In the genomic region with DNA sequence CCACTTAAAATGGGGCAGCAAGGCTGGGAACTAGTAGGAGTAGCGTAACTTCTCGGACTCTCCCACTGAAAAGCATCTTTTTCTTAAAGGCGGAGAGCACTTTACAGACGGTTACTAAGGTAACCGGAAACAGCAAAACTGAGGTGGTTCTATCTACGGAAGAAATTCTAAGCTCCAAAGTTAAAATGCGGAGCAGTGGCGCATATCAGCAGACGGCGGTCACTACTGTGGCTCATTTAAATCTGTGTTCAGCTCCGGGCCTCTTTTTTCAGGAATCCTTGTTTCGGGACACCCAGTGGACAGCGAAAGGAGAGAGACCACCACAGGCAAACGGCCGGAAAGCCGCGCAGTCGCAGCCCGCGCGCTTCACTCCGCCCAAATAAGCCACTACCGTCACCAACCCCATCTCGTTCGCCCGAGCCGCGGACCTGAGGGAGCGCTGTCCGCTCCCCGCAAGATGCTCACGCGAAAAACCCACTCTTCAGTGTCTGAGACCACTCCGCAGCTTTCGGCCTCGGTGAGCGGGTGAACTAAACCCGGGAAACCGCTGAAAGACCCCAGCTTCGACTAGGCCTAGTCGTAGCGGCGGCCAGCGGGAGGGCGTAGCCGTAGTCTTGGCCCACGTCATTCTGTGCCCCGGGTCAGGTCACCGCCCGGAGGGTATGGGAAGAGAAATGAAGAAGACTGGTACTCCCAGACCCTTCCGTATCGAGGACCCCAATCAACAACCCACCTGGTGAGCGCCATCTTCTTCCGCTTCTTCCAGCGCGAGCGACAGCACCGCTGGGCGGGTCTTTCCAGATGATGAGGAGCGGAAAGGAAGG, we compare ENCODE assay signal across 1 cellular context.
TF ChIP-seq lines count a peak whose summit lies in the region.

Gene SNW1 (minus strand): TSS at position 776 of the 824 bp plus-strand sequence. CDS start 29 bp downstream, at position 747.

TF ChIP-seq in HepG2, 621 proteins besides CTCF, POLR2A, EP300 and RAD21 (continued from another document and continues in another):
- TF ChIP-seq KIAA2018 (CRISPR knock-in tag; IDR thresholded peaks at IDR 0.05; ENCODE audit: borderline replicate concordance), result no peak
- TF ChIP-seq HES4 (CRISPR knock-in tag; IDR thresholded peaks at IDR 0.05; ENCODE audit: borderline replicate concordance), result no peak; the same call in 1 of the 2 replicates
- TF ChIP-seq ZNF329 (CRISPR knock-in tag; IDR thresholded peaks at IDR 0.05; ENCODE audit: low read depth), result no peak
- no peak for TF ChIP-seq ZNF790 (CRISPR knock-in tag; IDR thresholded peaks at IDR 0.05; ENCODE audit: borderline replicate concordance)
- no peak; the same call in 1 of the 2 replicates for TF ChIP-seq ZBTB26 (CRISPR knock-in tag; IDR thresholded peaks at IDR 0.05; ENCODE audit: borderline replicate concordance)
- no peak for TF ChIP-seq ZNF781 (CRISPR knock-in tag; IDR thresholded peaks at IDR 0.05; ENCODE audit: borderline replicate concordance, not compliant biosample characterization)
- TF ChIP-seq AGO2 (optimal IDR thresholded peaks at IDR 0.05; ENCODE audit: low read depth, low read length), result peak; percentile 70
- no peak for TF ChIP-seq HHEX (CRISPR knock-in tag; IDR thresholded peaks at IDR 0.05)
- TF ChIP-seq PHF5A (CRISPR knock-in tag; IDR thresholded peaks at IDR 0.05; ENCODE audit: low read depth, unreplicated experiment), result no peak
- no peak for TF ChIP-seq RBM22 (optimal IDR thresholded peaks at IDR 0.05; ENCODE audit: low read length)
- TF ChIP-seq TFDP1 (CRISPR knock-in tag; IDR thresholded peaks at IDR 0.05; ENCODE audit: borderline replicate concordance), result peak; percentile 29; the same call in 1 of the 2 replicates
- TF ChIP-seq, protein P1, sequence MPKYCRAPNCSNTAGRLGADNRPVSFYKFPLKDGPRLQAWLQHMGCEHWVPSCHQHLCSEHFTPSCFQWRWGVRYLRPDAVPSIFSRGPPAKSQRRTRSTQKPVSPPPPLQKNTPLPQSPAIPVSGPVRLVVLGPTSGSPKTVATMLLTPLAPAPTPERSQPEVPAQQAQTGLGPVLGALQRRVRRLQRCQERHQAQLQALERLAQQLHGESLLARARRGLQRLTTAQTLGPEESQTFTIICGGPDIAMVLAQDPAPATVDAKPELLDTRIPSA (CRISPR knock-in tag; IDR thresholded peaks at IDR 0.05; ENCODE audit: borderline replicate concordance), result no peak
- no peak for TF ChIP-seq ZNF549 (CRISPR knock-in tag; IDR thresholded peaks at IDR 0.05)
- TF ChIP-seq KLF15 (CRISPR knock-in tag; IDR thresholded peaks at IDR 0.05; ENCODE audit: borderline replicate concordance), result no peak; the same call in 1 of the 2 replicates
- no peak for TF ChIP-seq ATF7 (IDR thresholded peaks at IDR 0.05)
- no peak for TF ChIP-seq ATF7 (CRISPR knock-in tag; IDR thresholded peaks at IDR 0.05)
- no peak for TF ChIP-seq ZNF383 (CRISPR knock-in tag; IDR thresholded peaks at IDR 0.05; ENCODE audit: borderline replicate concordance)
- TF ChIP-seq RARA (CRISPR knock-in tag; IDR thresholded peaks at IDR 0.05), result no peak
- no peak for TF ChIP-seq RBAK (CRISPR knock-in tag; IDR thresholded peaks at IDR 0.05)
- TF ChIP-seq PRPF4 (IDR thresholded peaks at IDR 0.05; ENCODE audit: low read depth, low read length, poor library complexity, severe bottlenecking), result no peak
- TF ChIP-seq DNMT3B (CRISPR knock-in tag; conservative IDR thresholded peaks at IDR 0.05), result no peak
- TF ChIP-seq ZFP62 (CRISPR knock-in tag; IDR thresholded peaks at IDR 0.05), result no peak
- TF ChIP-seq, protein P2, sequence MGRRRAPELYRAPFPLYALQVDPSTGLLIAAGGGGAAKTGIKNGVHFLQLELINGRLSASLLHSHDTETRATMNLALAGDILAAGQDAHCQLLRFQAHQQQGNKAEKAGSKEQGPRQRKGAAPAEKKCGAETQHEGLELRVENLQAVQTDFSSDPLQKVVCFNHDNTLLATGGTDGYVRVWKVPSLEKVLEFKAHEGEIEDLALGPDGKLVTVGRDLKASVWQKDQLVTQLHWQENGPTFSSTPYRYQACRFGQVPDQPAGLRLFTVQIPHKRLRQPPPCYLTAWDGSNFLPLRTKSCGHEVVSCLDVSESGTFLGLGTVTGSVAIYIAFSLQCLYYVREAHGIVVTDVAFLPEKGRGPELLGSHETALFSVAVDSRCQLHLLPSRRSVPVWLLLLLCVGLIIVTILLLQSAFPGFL (CRISPR knock-in tag; IDR thresholded peaks at IDR 0.05), result no peak
- no peak for TF ChIP-seq ZFAT (CRISPR knock-in tag; conservative IDR thresholded peaks at IDR 0.05)
- peak; percentile 30; the same call in 1 of the 2 replicates for TF ChIP-seq PITX1 (CRISPR knock-in tag; IDR thresholded peaks at IDR 0.05)
- no peak for TF ChIP-seq ZNF567 (CRISPR knock-in tag; IDR thresholded peaks at IDR 0.05; ENCODE audit: borderline replicate concordance)
- peak; percentile 45; the same call in 1 of the 2 replicates for TF ChIP-seq ZNF83 (CRISPR knock-in tag; IDR thresholded peaks at IDR 0.05; ENCODE audit: borderline replicate concordance)
- no peak for TF ChIP-seq NFE2L2 (IDR thresholded peaks at IDR 0.05; ENCODE audit: low read length)
- TF ChIP-seq TAF1 (CRISPR knock-in tag; IDR thresholded peaks at IDR 0.05), result peak; percentile 87
- TF ChIP-seq, protein P3, sequence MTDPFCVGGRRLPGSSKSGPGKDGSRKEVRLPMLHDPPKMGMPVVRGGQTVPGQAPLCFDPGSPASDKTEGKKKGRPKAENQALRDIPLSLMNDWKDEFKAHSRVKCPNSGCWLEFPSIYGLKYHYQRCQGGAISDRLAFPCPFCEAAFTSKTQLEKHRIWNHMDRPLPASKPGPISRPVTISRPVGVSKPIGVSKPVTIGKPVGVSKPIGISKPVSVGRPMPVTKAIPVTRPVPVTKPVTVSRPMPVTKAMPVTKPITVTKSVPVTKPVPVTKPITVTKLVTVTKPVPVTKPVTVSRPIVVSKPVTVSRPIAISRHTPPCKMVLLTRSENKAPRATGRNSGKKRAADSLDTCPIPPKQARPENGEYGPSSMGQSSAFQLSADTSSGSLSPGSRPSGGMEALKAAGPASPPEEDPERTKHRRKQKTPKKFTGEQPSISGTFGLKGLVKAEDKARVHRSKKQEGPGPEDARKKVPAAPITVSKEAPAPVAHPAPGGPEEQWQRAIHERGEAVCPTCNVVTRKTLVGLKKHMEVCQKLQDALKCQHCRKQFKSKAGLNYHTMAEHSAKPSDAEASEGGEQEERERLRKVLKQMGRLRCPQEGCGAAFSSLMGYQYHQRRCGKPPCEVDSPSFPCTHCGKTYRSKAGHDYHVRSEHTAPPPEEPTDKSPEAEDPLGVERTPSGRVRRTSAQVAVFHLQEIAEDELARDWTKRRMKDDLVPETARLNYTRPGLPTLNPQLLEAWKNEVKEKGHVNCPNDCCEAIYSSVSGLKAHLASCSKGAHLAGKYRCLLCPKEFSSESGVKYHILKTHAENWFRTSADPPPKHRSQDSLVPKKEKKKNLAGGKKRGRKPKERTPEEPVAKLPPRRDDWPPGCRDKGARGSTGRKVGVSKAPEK (CRISPR knock-in tag; IDR thresholded peaks at IDR 0.05; ENCODE audit: borderline replicate concordance), result no peak
- TF ChIP-seq, protein P4, sequence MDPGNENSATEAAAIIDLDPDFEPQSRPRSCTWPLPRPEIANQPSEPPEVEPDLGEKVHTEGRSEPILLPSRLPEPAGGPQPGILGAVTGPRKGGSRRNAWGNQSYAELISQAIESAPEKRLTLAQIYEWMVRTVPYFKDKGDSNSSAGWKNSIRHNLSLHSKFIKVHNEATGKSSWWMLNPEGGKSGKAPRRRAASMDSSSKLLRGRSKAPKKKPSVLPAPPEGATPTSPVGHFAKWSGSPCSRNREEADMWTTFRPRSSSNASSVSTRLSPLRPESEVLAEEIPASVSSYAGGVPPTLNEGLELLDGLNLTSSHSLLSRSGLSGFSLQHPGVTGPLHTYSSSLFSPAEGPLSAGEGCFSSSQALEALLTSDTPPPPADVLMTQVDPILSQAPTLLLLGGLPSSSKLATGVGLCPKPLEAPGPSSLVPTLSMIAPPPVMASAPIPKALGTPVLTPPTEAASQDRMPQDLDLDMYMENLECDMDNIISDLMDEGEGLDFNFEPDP (CRISPR knock-in tag; conservative IDR thresholded peaks at IDR 0.05), result no peak
- TF ChIP-seq MIXL1 (CRISPR knock-in tag; IDR thresholded peaks at IDR 0.05), result no peak
- TF ChIP-seq ZNF709 (CRISPR knock-in tag; IDR thresholded peaks at IDR 0.05), result no peak
- peak; percentile 98 for TF ChIP-seq ZFX (CRISPR knock-in tag; IDR thresholded peaks at IDR 0.05; ENCODE audit: low read depth)
- peak; percentile 62 for TF ChIP-seq GABPA (IDR thresholded peaks at IDR 0.05; ENCODE audit: low read depth, low read length)
- peak; percentile 92 for TF ChIP-seq GABPA (CRISPR knock-in tag; IDR thresholded peaks at IDR 0.05; ENCODE audit: low read depth)
- TF ChIP-seq RFX1 (IDR thresholded peaks at IDR 0.05), result no peak
- TF ChIP-seq HNRNPL (IDR thresholded peaks at IDR 0.05; ENCODE audit: low read depth, low read length), result no peak
- TF ChIP-seq ZNF605 (CRISPR knock-in tag; IDR thresholded peaks at IDR 0.05), result peak; percentile 81; the same call in 1 of the 2 replicates
- TF ChIP-seq HOXD1 (CRISPR knock-in tag; IDR thresholded peaks at IDR 0.05), result no peak
- no peak for TF ChIP-seq NFKBIZ (CRISPR knock-in tag; IDR thresholded peaks at IDR 0.05)
- TF ChIP-seq ATF3 (CRISPR knock-in tag; IDR thresholded peaks at IDR 0.05), result 0 out of 2 replicates have a peak, but pooled peaks have one; percentile 30
- no peak for TF ChIP-seq ATM (IDR thresholded peaks at IDR 0.05; ENCODE audit: borderline replicate concordance)
- 0 out of 2 replicates have a peak, but pooled peaks have one; percentile 81 for TF ChIP-seq ZMAT3 (CRISPR knock-in tag; conservative IDR thresholded peaks at IDR 0.05)
- peak; percentile 94 for TF ChIP-seq GABPB1 (CRISPR knock-in tag; IDR thresholded peaks at IDR 0.05)
